8 cellular contexts compared by ENCODE assay signal in the genomic region with DNA sequence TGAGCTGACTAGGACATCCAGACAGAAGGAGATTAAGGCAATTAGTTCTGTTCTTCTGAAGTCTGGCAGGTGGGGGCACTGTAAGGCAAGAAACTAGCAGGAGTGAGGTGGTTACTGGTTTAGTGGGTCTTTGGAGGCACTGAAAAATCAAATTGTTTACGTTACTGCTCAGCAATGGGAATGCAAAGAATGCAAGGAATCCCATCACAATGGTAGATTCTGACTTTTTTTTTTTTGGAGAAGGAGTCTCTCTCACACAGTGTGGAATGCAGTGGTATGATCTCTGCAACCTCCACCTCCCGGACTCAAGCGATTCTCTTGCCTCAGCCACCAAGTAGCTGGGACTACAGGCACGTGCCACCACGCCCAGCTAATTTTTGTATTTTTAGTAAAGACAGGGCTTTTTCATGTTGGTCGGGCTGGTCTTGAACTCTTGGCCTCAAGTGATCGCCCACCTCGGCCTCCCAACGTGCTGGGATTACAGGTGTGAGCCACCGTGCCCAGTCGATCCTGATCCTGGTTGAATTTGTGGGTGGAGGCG. TPM values are rescaled to one million over a fixed set of nuclear protein-coding genes. Genes with fewer than 3 reads are reported as not detected.
DNase-seq lines count a peak whose midpoint lies in the region; ATAC-seq and TF ChIP-seq lines count a peak whose summit lies in the region.

No MANE protein-coding gene starts in this region.

- no peak overlapping the region for H4K91ac ChIP-seq in neuronal stem cell (ENCODE audit: low read depth, low read length, poor library complexity)

- H3K27ac ChIP-seq in neuronal stem cell (replicated peaks; ENCODE audit: low read length): peak overlapping the region; percentile 75

- peak overlapping the region; percentile 92 for H3K18ac ChIP-seq in neuronal stem cell (ENCODE audit: low read length)

- ATAC-seq in HG02852 (IDR thresholded peaks at IDR 0.05; ENCODE audit: unreplicated experiment): no peak

- peaks cover 1 to 3% (median 2%) of the 10 kb centered on the region in 3 donors for H3K27me3 Mint-ChIP-seq in CD14-positive monocyte (ENCODE audit: low read depth in 3 of 3)

- no peak overlapping the region for H3K27ac Mint-ChIP-seq in CD14-positive monocyte

- H2AFZ ChIP-seq in neuronal stem cell (ENCODE audit: low read length): no peak overlapping the region

- no peak overlapping the region for H2BK120ac ChIP-seq in neuronal stem cell (ENCODE audit: low read depth, low read length)

- intact Hi-C loops in CD14-positive monocyte (cut with micrococcal nuclease): no loop called here

- no peak overlapping the region for H3K4me3 Mint-ChIP-seq in CD14-positive monocyte

- no peaks in the 10 kb centered on the region for H3K4me1 Mint-ChIP-seq in CD14-positive monocyte

- H4K8ac ChIP-seq in neuronal stem cell (ENCODE audit: low read depth, low read length): no peak overlapping the region

- peaks cover 9 to 14% of the 10 kb centered on the region in 2 donors for H3K4me1 ChIP-seq in neuronal stem cell (ENCODE audit: control insufficient read depth in 2 of 2, insufficient read depth in 1 of 2, low read depth in 1 of 2, low read length in 2 of 2)

- H3K14ac ChIP-seq in neuronal stem cell (ENCODE audit: low read length): no peak overlapping the region

- H3K36me3 Mint-ChIP-seq in CD14-positive monocyte: no peaks in the 10 kb centered on the region

- H3K23ac ChIP-seq in neuronal stem cell (ENCODE audit: low read depth, low read length, poor library complexity): no peak overlapping the region

- H2BK12ac ChIP-seq in neuronal stem cell (ENCODE audit: low read length): no peak overlapping the region

- peaks cover 0 to 2% (median 0%) of the 10 kb centered on the region in 7 donors for H3K9me3 Mint-ChIP-seq in CD14-positive monocyte

- DNase-seq in GM04504 (ENCODE audit: low read depth) (peak; percentile 92), NCI-H82 treated with DMSO at 0.1 percent for 48 hours (lab: John Stamatoyannopoulos, UW; ENCODE audit: unreplicated experiment) (peak; percentile 46), epithelial cell of esophagus (ENCODE audit: low read depth) (peak; percentile 53), neuronal stem cell (ENCODE audit: low spot score) (peak; percentile 88), NCI-H2029 treated with DMSO at 0.1 percent for 48 hours (lab: John Stamatoyannopoulos, UW) (no peak), CD14-positive monocyte (ENCODE audit: low spot score) (no peak)
- DNase-seq in activated naive CD4-positive, alpha-beta T cell treated with anti-CD3 and anti-CD28 coated beads, Interleukin-2, amount 50 U/mL, for 16 hours: no peak

- peaks cover 0 to 6% of the 10 kb centered on the region in 2 donors for H3K9me3 ChIP-seq in neuronal stem cell (replicated peaks in 1 of 2; ENCODE audit: control insufficient read depth in 2 of 2, insufficient read depth in 1 of 2, low read depth in 1 of 2, low read length in 2 of 2)

- no peak overlapping the region for H3K4me2 ChIP-seq in neuronal stem cell (ENCODE audit: insufficient read depth, low read length, poor library complexity, severe bottlenecking)

- H3K9ac ChIP-seq in neuronal stem cell (ENCODE audit: low read depth, low read length, poor library complexity): no peak overlapping the region

- TF ChIP-seq CTCF in epithelial cell of esophagus (IDR thresholded peaks at IDR 0.05; ENCODE audit: insufficient read depth, low read depth, low read length, missing control alignments) (peak; percentile 14), CD14-positive monocyte (IDR thresholded peaks at IDR 0.05) (no peak)

- no peak overlapping the region for H2BK5ac ChIP-seq in neuronal stem cell (ENCODE audit: low read length)

- no CpG with 5 or more reads among the region's 12 CpGs for WGBS in neuronal stem cell (ENCODE audit: extremely low coverage in 2 of 2, insufficient read length in 2 of 2, insufficient replicate concordance in 1 of 2), 2 donors

- H2BK15ac ChIP-seq in neuronal stem cell (ENCODE audit: low read length): no peak overlapping the region

- no peaks in the 10 kb centered on the region for H3K27me3 ChIP-seq in neuronal stem cell (ENCODE audit: control insufficient read depth in 3 of 3, insufficient read depth in 3 of 3, low read depth in 1 of 3, low read length in 3 of 3)

- no peaks in the 10 kb centered on the region for H3K36me3 ChIP-seq in neuronal stem cell (replicated peaks in 1 of 2; ENCODE audit: control insufficient read depth in 2 of 2, insufficient read depth in 2 of 2, low read length in 2 of 2)

- H3K4ac ChIP-seq in neuronal stem cell (ENCODE audit: low read length): no peak overlapping the region

- H2AK5ac ChIP-seq in neuronal stem cell (ENCODE audit: low read depth, low read length): no peak overlapping the region

- no peaks in the 10 kb centered on the region for H3K79me1 ChIP-seq in neuronal stem cell (ENCODE audit: low read depth, low read length)

- H3K4me3 ChIP-seq in epithelial cell of esophagus (ENCODE audit: low read length) (no peak overlapping the region), neuronal stem cell (ENCODE audit: low read length in 2 of 2) (no peak overlapping the region)

RNA-seq across cellular contexts. Expression of a gene that starts 16.4 kb away (rescaled TPM):
- 2.1 TPM for polyA plus RNA-seq in neuronal stem cell (2013, experiment 1 of 2)
- polyA plus RNA-seq in neuronal stem cell (2013, experiment 2 of 2): 2.0 TPM
- polyA plus RNA-seq in CD14-positive monocyte: not detected

RNA-seq across cellular contexts. Expression of a gene that starts 23.9 kb away (rescaled TPM):
- polyA plus RNA-seq in neuronal stem cell (2013, experiment 1 of 2): 6.1 TPM
- 5.8 TPM for polyA plus RNA-seq in neuronal stem cell (2013, experiment 2 of 2)
- 1 to 10 TPM; 2.4 to 2.5 TPM for polyA plus RNA-seq in CD14-positive monocyte

Comparison
In these comparisons a context has a peak if more than half of its experiments do, and no peak if none do; other contexts are left out.
1. DNase-seq: peak in GM04504 (single experiment), NCI-H82 treated with DMSO at 0.1 percent for 48 hours (single experiment), epithelial cell of esophagus (single experiment) and neuronal stem cell (single experiment); none in NCI-H2029 treated with DMSO at 0.1 percent for 48 hours (single experiment), CD14-positive monocyte (single experiment) and activated naive CD4-positive, alpha-beta T cell treated with anti-CD3 and anti-CD28 coated beads, Interleukin-2, amount 50 U/mL, for 16 hours (single experiment).